Comparison of ENCODE assay signal across 9 cellular contexts in genomic region chr13:21074601-21075302, GRCh38. TPM values are rescaled to one million over a fixed set of nuclear protein-coding genes. Genes with fewer than 3 reads are reported as not detected.
DNase-seq lines count a peak whose midpoint lies in the region; ATAC-seq and TF ChIP-seq lines count a peak whose summit lies in the region.
"Had no signal": no experiment of that assay in that cellular context is flagged by ENCODE, and none has a peak within 500 bp of the region (broad histone marks: within the 10 kb centered on the region; RNA-seq: fewer than 3 reads in every experiment).

No MANE protein-coding gene starts in this region.

- H3K36me3 ChIP-seq in breast epithelium (no peaks in the 10 kb centered on the region), mammary epithelial cell (ENCODE audit: insufficient read depth, low read length) (no peaks in the 10 kb centered on the region), ascending aorta (no peaks in the 10 kb centered on the region), mesendoderm (ENCODE audit: control insufficient read depth, insufficient read depth, low read length) (no peaks in the 10 kb centered on the region), upper lobe of left lung (no peaks in the 10 kb centered on the region)

- no peaks in the 10 kb centered on the region for H3K79me1 ChIP-seq in mesendoderm (ENCODE audit: low read length)

- H3K18ac ChIP-seq in mesendoderm (ENCODE audit: low read length): no peak overlapping the region

- H3K56ac ChIP-seq in mesendoderm (ENCODE audit: low read length): peak overlapping the region; percentile 35

- H2BK5ac ChIP-seq in mesendoderm (ENCODE audit: low read length): no peak overlapping the region

- intact Hi-C loops in breast epithelium (cut with DNase I; ENCODE audit: low total_unique reads): no loop called here
- intact Hi-C loops in mammary epithelial cell (cut with micrococcal nuclease): no loop called here
- intact Hi-C loops in ascending aorta (cut with DNase I): loop anchor here (10.0 kb wide), 1 partner anchor 360 kb away; no protein-coding TSS in a partner anchor

- H3K27me3 ChIP-seq in breast epithelium (no peaks in the 10 kb centered on the region), mammary epithelial cell (ENCODE audit: insufficient read depth, low read length) (no peaks in the 10 kb centered on the region), ascending aorta (no peaks in the 10 kb centered on the region), mesendoderm (ENCODE audit: insufficient read depth, low read length, poor library complexity) (no peaks in the 10 kb centered on the region), upper lobe of left lung (no peaks in the 10 kb centered on the region)

- CTCF ChIA-PET in mammary epithelial cell (lab: Charles Lee; ENCODE audit: low non-redundant PET): no interaction called here

- H2AK5ac ChIP-seq in mesendoderm (ENCODE audit: low read length): no peak overlapping the region

- TF ChIP-seq CTCF in breast epithelium (IDR thresholded peaks at IDR 0.05) (no peak), mammary epithelial cell (conservative IDR thresholded peaks at IDR 0.05 in 1 of 2, IDR thresholded peaks at IDR 0.05 in 1 of 2; ENCODE audit: extremely low read depth in 1 of 2, insufficient read depth in 1 of 2, low read depth in 1 of 2, low read length in 2 of 2) (no peak), ascending aorta (IDR thresholded peaks at IDR 0.05) (no peak), upper lobe of left lung (IDR thresholded peaks at IDR 0.05) (no peak)

- no peak overlapping the region for H3K4ac ChIP-seq in mesendoderm (ENCODE audit: low read depth, low read length)

- no peaks in the 10 kb centered on the region for H4K20me1 ChIP-seq in mammary epithelial cell (ENCODE audit: insufficient read depth, low read length)

- H3K9ac ChIP-seq in mammary epithelial cell (ENCODE audit: insufficient read depth, low read length) (no peak overlapping the region), mesendoderm (ENCODE audit: low read length) (no peak overlapping the region)

- TF ChIP-seq POLR2A in breast epithelium (IDR thresholded peaks at IDR 0.05): no peak
- TF ChIP-seq POLR2A in upper lobe of left lung (IDR thresholded peaks at IDR 0.05): no peak

- peak; percentile 59 to 78 for ATAC-seq in upper lobe of left lung (ENCODE audit: low FRiP score in 2 of 2)
- ATAC-seq in GM21515 (IDR thresholded peaks at IDR 0.05; ENCODE audit: unreplicated experiment): no peak
- no peak for ATAC-seq in HG03565 (IDR thresholded peaks at IDR 0.05; ENCODE audit: unreplicated experiment)

- dilution Hi-C loops in mammary epithelial cell (cut with HindIII; ENCODE audit: low sequenced_read_pairs): no loop called here

- WGBS in mammary epithelial cell (ENCODE audit: low coverage, missing lambda C conversion rate): 98% methylated on average over 15 of the region's 15 CpGs
- WGBS in mesendoderm (ENCODE audit: extremely low coverage, insufficient coverage, low lambda C conversion rate): no CpG with 5 or more reads among the region's 15 CpGs
- WGBS in upper lobe of left lung, 2 donors: 52% methylated on average over 15 of the region's 15 CpGs

- H3K9me3 ChIP-seq in breast epithelium (no peaks in the 10 kb centered on the region), mammary epithelial cell (replicated peaks; ENCODE audit: insufficient read depth, low read length) (no peaks in the 10 kb centered on the region), ascending aorta (no peaks in the 10 kb centered on the region), upper lobe of left lung (no peaks in the 10 kb centered on the region)

- DNase-seq in breast epithelium (ENCODE audit: low spot score in 2 of 2) (no peak), mammary epithelial cell (no peak), ascending aorta (ENCODE audit: low spot score in 2 of 2) (no peak), mesendoderm (peak; percentile 15), upper lobe of left lung (peak in 1 of 2 donors; percentile 34), NCI-H1048 (lab: John Stamatoyannopoulos, UW) (no peak)

- H3K79me2 ChIP-seq in mammary epithelial cell (ENCODE audit: insufficient read depth, low read length) (no peaks in the 10 kb centered on the region), mesendoderm (ENCODE audit: control insufficient read depth, insufficient read depth, low read length) (no peaks in the 10 kb centered on the region)

- no peak overlapping the region for H2BK15ac ChIP-seq in mesendoderm (replicated peaks; ENCODE audit: low read depth)

- in situ Hi-C loops in mammary epithelial cell (cut with MboI; ENCODE audit: low sequenced_read_pairs in 2 of 2): no loop called here

- no peak overlapping the region for H4K8ac ChIP-seq in mesendoderm (ENCODE audit: low read depth, low read length)

- H3K27ac ChIP-seq in breast epithelium: peak overlapping the region; percentile 22 to 82
- H3K27ac ChIP-seq in mammary epithelial cell (ENCODE audit: insufficient read depth, low read depth, low read length): no peak overlapping the region
- H3K27ac ChIP-seq in ascending aorta: peak overlapping the region; percentile 77 to 81
- no peak overlapping the region for H3K27ac ChIP-seq in mesendoderm (ENCODE audit: low read depth, low read length)
- peak overlapping the region in 3 of 4 donors; percentile 58 to 73 (median 65) for H3K27ac ChIP-seq in upper lobe of left lung
- H3K27ac ChIP-seq: C4-2B had no signal

- no TSS peak for BruUV-seq in mammary epithelial cell (replicated peaks; lab: Mats Ljungman, UMichigan)

- no peak overlapping the region for H3K4me2 ChIP-seq in mammary epithelial cell (ENCODE audit: insufficient read depth, low read depth, low read length)
- H3K4me2 ChIP-seq in mesendoderm (ENCODE audit: low read length): no peak overlapping the region

- no peak overlapping the region for H3K23ac ChIP-seq in mesendoderm (ENCODE audit: low read length)

- H4K5ac ChIP-seq in mesendoderm (ENCODE audit: low read length): no peak overlapping the region

- H3K4me3 ChIP-seq in breast epithelium (peak overlapping the region; percentile 48 to 65 (median 52)), mammary epithelial cell (replicated peaks in 1 of 3; ENCODE audit: insufficient read depth in 1 of 3, low read depth in 2 of 3, low read length in 3 of 3) (no peak overlapping the region), ascending aorta (peak overlapping the region; percentile 64 to 90), mesendoderm (ENCODE audit: low read length) (no peak overlapping the region), upper lobe of left lung (peak overlapping the region in 3 of 4 donors; percentile 37 to 62 (median 51))

- no peak overlapping the region for H2AFZ ChIP-seq in mammary epithelial cell (ENCODE audit: low read depth, low read length)

- no peak for TF ChIP-seq EP300 in upper lobe of left lung (IDR thresholded peaks at IDR 0.05)

- no peak overlapping the region for H2BK120ac ChIP-seq in mesendoderm (ENCODE audit: low read depth, low read length)

- H3K4me1 ChIP-seq in breast epithelium (no peaks in the 10 kb centered on the region), mammary epithelial cell (ENCODE audit: insufficient read depth, low read length) (peaks cover 7% of the 10 kb centered on the region), ascending aorta (peaks cover 5 to 14% of the 10 kb centered on the region in 2 donors), mesendoderm (ENCODE audit: control insufficient read depth, low read depth, low read length) (no peaks in the 10 kb centered on the region), upper lobe of left lung (peaks cover 6 to 20% (median 16%) of the 10 kb centered on the region in 4 donors)

RNA-seq across cellular contexts. Expression of gene LATS2, which starts 13.4 kb away (rescaled TPM):
- total RNA-seq in breast epithelium: 10 to 100 TPM; 15.1 to 35.2 (median 21.6) TPM
- 10 to 100 TPM; 18.0 to 19.8 TPM for total RNA-seq in mammary epithelial cell
- 8.8 TPM for polyA plus RNA-seq in mammary epithelial cell
- polyA minus RNA-seq in mammary epithelial cell: 10.9 TPM
- total RNA-seq in ascending aorta: 49.0 TPM
- polyA plus RNA-seq in mesendoderm (2013, experiment 1 of 2): 11.4 TPM
- 11.4 TPM for polyA plus RNA-seq in mesendoderm (2013, experiment 2 of 2)
- 10 to 100 TPM; 26.2 to 44.4 (median 39.5) TPM for total RNA-seq in upper lobe of left lung

Comparison
In these comparisons a context has a peak if more than half of its experiments do, and no peak if none do; other contexts are left out.
1. H3K27ac ChIP-seq: peak in breast epithelium (2 of 2), ascending aorta (2 of 2) and upper lobe of left lung (3 of 4); none in mammary epithelial cell (single experiment) and mesendoderm (single experiment).
2. H3K4me3 ChIP-seq: peak in breast epithelium (3 of 3), ascending aorta (2 of 2) and upper lobe of left lung (3 of 4); none in mammary epithelial cell (0 of 3) and mesendoderm (single experiment).
3. ATAC-seq: peak in upper lobe of left lung (2 of 2); none in GM21515 (single experiment) and HG03565 (single experiment).